In the genomic region with DNA sequence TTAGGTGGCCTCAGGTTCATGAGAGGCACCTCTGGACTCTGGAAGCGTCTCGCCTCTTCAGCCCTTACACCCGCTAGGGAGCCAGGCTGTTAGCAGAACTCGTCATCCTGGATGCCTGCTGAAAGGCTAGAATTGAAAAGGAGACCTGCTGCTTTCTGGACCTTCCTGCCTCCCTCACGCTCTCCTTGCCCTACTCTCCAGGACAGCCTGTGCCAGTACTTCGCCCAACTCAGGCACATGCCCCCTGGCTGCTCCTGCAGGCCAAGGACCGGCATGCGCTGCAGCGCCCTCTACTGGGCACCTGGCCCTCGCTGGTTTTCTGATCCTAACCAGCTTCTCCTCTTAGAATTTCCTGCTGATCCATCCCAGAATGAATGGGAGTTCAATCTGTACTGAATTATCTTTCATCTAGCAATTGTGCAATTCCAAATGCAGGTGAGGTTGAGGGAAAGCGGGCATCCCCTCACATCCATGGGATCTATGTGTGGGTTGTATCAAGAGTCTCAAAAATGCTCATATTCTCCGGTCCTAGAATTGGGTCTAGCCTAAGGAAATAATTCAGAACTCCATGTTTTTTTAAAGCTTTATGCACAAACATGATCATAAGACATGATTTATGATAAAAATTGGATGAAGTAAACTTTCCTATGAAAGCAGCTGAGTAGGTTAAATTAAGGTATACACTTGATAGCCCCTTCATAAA, we compare ENCODE assay signal across 8 cellular contexts.
DNase-seq lines count a peak whose midpoint lies in the region; ATAC-seq and FAIRE-seq lines count a peak whose summit lies in the region.

No MANE protein-coding gene starts in this region.

- H3K36me3 Mint-ChIP-seq in activated CD8-positive, alpha-beta T cell treated with anti-CD3 and anti-CD28 coated beads, Interleukin-2, amount 10 ng/mL, durations not matched to agents 7 days and 5 days (ENCODE audit: low read depth), result peaks cover 32% of the 10 kb centered on the region

- no peaks in the 10 kb centered on the region for H3K27me3 Mint-ChIP-seq in activated CD8-positive, alpha-beta T cell treated with anti-CD3 and anti-CD28 coated beads, Interleukin-2, amount 10 ng/mL, durations not matched to agents 7 days and 5 days (ENCODE audit: low read depth)

- H3K4me3 Mint-ChIP-seq in activated CD8-positive, alpha-beta T cell treated with anti-CD3 and anti-CD28 coated beads, Interleukin-2, amount 10 ng/mL, durations not matched to agents 7 days and 5 days, result no peak overlapping the region

- peak; percentile 62 for DNase-seq in ACHN
- DNase-seq in GM18507 (ENCODE audit: extremely low spot score, insufficient read length, low read depth), result peak; percentile 50
- peak; percentile 41 to 82 for DNase-seq in NCI-H526 (lab: John Stamatoyannopoulos, UW)
- DNase-seq in activated CD8-positive, alpha-beta T cell treated with anti-CD3 and anti-CD28 coated beads, Interleukin-2, amount 10 ng/mL, durations not matched to agents 7 days and 5 days, result peak; percentile 80
- DNase-seq in effector CD4-positive, alpha-beta T cell, result peak; percentile 73
- DNase-seq in mucosa of gallbladder (ENCODE audit: low spot score), result peak; percentile 74
- peak; percentile 60 for DNase-seq in stimulated activated CD8-positive, alpha-beta memory T cell treated with anti-CD3 and anti-CD28 coated beads, Interleukin-7, amount 100 ng/mL, for 24 hours (ENCODE audit: low read depth)

- H3K27ac Mint-ChIP-seq in activated CD8-positive, alpha-beta T cell treated with anti-CD3 and anti-CD28 coated beads, Interleukin-2, amount 10 ng/mL, durations not matched to agents 7 days and 5 days, result no peak overlapping the region

- H3K4me1 Mint-ChIP-seq in activated CD8-positive, alpha-beta T cell treated with anti-CD3 and anti-CD28 coated beads, Interleukin-2, amount 10 ng/mL, durations not matched to agents 7 days and 5 days (ENCODE audit: low read depth), result peaks cover 3% of the 10 kb centered on the region

- no peaks in the 10 kb centered on the region for H3K9me3 Mint-ChIP-seq in activated CD8-positive, alpha-beta T cell treated with anti-CD3 and anti-CD28 coated beads, Interleukin-2, amount 10 ng/mL, durations not matched to agents 7 days and 5 days (ENCODE audit: insufficient read depth)

- in situ Hi-C loops in ACHN (cut with HindIII; ENCODE audit: low pct_ligation_motif_present, low pct_unique_long_range_greater_than_20kb, low sequenced_read_pairs), result no loop called here

- peak; percentile 69 for ATAC-seq in activated CD8-positive, alpha-beta T cell treated with anti-CD3 and anti-CD28 coated beads, Interleukin-2, amount 10 ng/mL, durations not matched to agents 7 days and 5 days
- ATAC-seq in HG03097 (IDR thresholded peaks at IDR 0.05; ENCODE audit: low FRiP score, unreplicated experiment), result no peak

- FAIRE-seq in GM18507 (lab: Jason Lieb, UNC), result peak; percentile 39

- POLR2A ChIA-PET in activated CD8-positive, alpha-beta T cell treated with anti-CD3 and anti-CD28 coated beads, Interleukin-2, amount 10 ng/mL, durations not matched to agents 7 days and 5 days (lab: Charles Lee), result no interaction called here

- CTCF ChIA-PET in activated CD8-positive, alpha-beta T cell treated with anti-CD3 and anti-CD28 coated beads, Interleukin-2, amount 10 ng/mL, durations not matched to agents 7 days and 5 days (lab: Charles Lee), result interaction anchor here (0.6 to 2.1 kb wide), 36 partner anchors 9 to 468 kb away, joined by 3 to 19 read pairs (median 4); no protein-coding TSS in a partner anchor
